In genomic region chr18:62446511-62446910, GRCh38 we compare ENCODE assay signal across 24 cellular contexts.
"Had no signal": no experiment of that assay in that cellular context is flagged by ENCODE, and none has a peak within 500 bp of the region (broad histone marks: within the 10 kb centered on the region; RNA-seq: fewer than 3 reads in every experiment).

No MANE protein-coding gene starts in this region.

- H3K27ac ChIP-seq: adrenal gland, body of pancreas, RWPE1, SK-N-MC had no signal

- ATAC-seq: activated CD8-positive, alpha-beta T cell treated with anti-CD3 and anti-CD28 coated beads, Interleukin-2, amount 10 ng/mL, durations not matched to agents 7 days and 5 days; body of pancreas; K562; Right ventricle myocardium inferior had no signal

- H3K4me3 ChIP-seq: adrenal gland, body of pancreas, K562, PC-9, SK-N-MC had no signal

- FAIRE-seq: astrocyte, K562, RCC 7860, TTC549 had no signal

- H3K27me3 ChIP-seq: adrenal gland, body of pancreas had no signal

- H3K9me3 ChIP-seq: adrenal gland, body of pancreas had no signal

- H2AFZ ChIP-seq: PC-9 had no signal

- H3K36me3 ChIP-seq: adrenal gland had no signal

- DNase-seq: activated CD4-positive, alpha-beta T cell treated with anti-CD3 and anti-CD28 coated beads, Interleukin-2, amount 10 ng/mL, durations not matched to agents 7 days and 5 days; activated CD4-positive, alpha-beta T cell treated with anti-CD3 and anti-CD28 coated beads, Interleukin-2, amount 50 U/mL, for 48 hours; activated CD8-positive, alpha-beta T cell treated with anti-CD3 and anti-CD28 coated beads, Interleukin-2, amount 10 ng/mL, durations not matched to agents 7 days and 5 days; activated gamma-delta T cell treated with Interleukin-2 at 50 U/mL for 16 hours; activated naive CD4-positive, alpha-beta T cell treated with anti-CD3 and anti-CD28 coated beads for 36 hours; activated T-cell treated with anti-CD3 and anti-CD28 coated beads, Interleukin-2, amount 50 U/mL, for 24 hours; adrenal gland; body of pancreas; cerebellar nuclear complex; NCI-H1105 treated with DMSO at 0.1 percent for 48 hours; NCI-H146; NCI-H187; NCI-H2029 treated with DMSO at 0.1 percent for 48 hours; NCI-H2107; NCI-H226; NCI-H524 treated with DMSO at 0.1 percent for 48 hours; PC-9 had no signal
